Comparison of ENCODE assay signal across 13 cellular contexts in genomic region chr11:133942594-133942993, GRCh38. TPM values are rescaled to one million over a fixed set of nuclear protein-coding genes. Genes with fewer than 3 reads are reported as not detected.
DNase-seq lines count a peak whose midpoint lies in the region; ATAC-seq and FAIRE-seq lines count a peak whose summit lies in the region.
"Had no signal": no experiment of that assay in that cellular context is flagged by ENCODE, and none has a peak within 500 bp of the region (broad histone marks: within the 10 kb centered on the region; RNA-seq: fewer than 3 reads in every experiment).

No MANE protein-coding gene starts in this region.

- no peaks in the 10 kb centered on the region for H3K9me3 Mint-ChIP-seq in activated naive CD8-positive, alpha-beta T cell treated with anti-CD3 and anti-CD28 coated beads, Interleukin-2, amount 10 ng/mL, durations not matched to agents 7 days and 5 days
- H3K9me3 Mint-ChIP-seq in activated naive CD8-positive, alpha-beta T cell treated with anti-CD3 and anti-CD28 coated beads for 36 hours, result no peaks in the 10 kb centered on the region
- no peaks in the 10 kb centered on the region for H3K9me3 Mint-ChIP-seq in activated T-helper 17 cell treated with anti-CD3 and anti-CD28 coated beads, Interleukin-2, amount 50 U/mL, for 72 hours

- H3K36me3 Mint-ChIP-seq in activated naive CD8-positive, alpha-beta T cell treated with anti-CD3 and anti-CD28 coated beads, Interleukin-2, amount 10 ng/mL, durations not matched to agents 7 days and 5 days, result peaks cover 47% of the 10 kb centered on the region
- H3K36me3 Mint-ChIP-seq in activated naive CD8-positive, alpha-beta T cell treated with anti-CD3 and anti-CD28 coated beads for 36 hours, result peaks cover 41% of the 10 kb centered on the region
- peaks cover 96% of the 10 kb centered on the region for H3K36me3 Mint-ChIP-seq in activated T-helper 17 cell treated with anti-CD3 and anti-CD28 coated beads, Interleukin-2, amount 50 U/mL, for 72 hours (ENCODE audit: low read depth)
- H3K36me3 Mint-ChIP-seq: CD14-positive monocyte had no signal

- ATAC-seq in activated naive CD8-positive, alpha-beta T cell treated with anti-CD3 and anti-CD28 coated beads, Interleukin-2, amount 10 ng/mL, durations not matched to agents 7 days and 5 days (ENCODE audit: low read depth), result no peak
- no peak for ATAC-seq in activated T-helper 17 cell treated with anti-CD3 and anti-CD28 coated beads, Interleukin-2, amount 50 U/mL, for 72 hours (replicated peaks)
- ATAC-seq in GM18867 (IDR thresholded peaks at IDR 0.05; ENCODE audit: unreplicated experiment), result no peak

- no peak for FAIRE-seq in RCC 7860 (lab: Jason Lieb, UNC)

- H3K27ac Mint-ChIP-seq in activated naive CD8-positive, alpha-beta T cell treated with anti-CD3 and anti-CD28 coated beads, Interleukin-2, amount 10 ng/mL, durations not matched to agents 7 days and 5 days, result peak overlapping the region; percentile 37
- H3K27ac Mint-ChIP-seq in activated naive CD8-positive, alpha-beta T cell treated with anti-CD3 and anti-CD28 coated beads for 36 hours, result no peak overlapping the region
- no peak overlapping the region for H3K27ac Mint-ChIP-seq in activated T-helper 17 cell treated with anti-CD3 and anti-CD28 coated beads, Interleukin-2, amount 50 U/mL, for 72 hours
- H3K27ac Mint-ChIP-seq: CD14-positive monocyte had no signal

- peak overlapping the region; percentile 34 for H3K4me3 Mint-ChIP-seq in activated naive CD8-positive, alpha-beta T cell treated with anti-CD3 and anti-CD28 coated beads, Interleukin-2, amount 10 ng/mL, durations not matched to agents 7 days and 5 days
- no peak overlapping the region for H3K4me3 Mint-ChIP-seq in activated naive CD8-positive, alpha-beta T cell treated with anti-CD3 and anti-CD28 coated beads for 36 hours
- peak overlapping the region; percentile 26 for H3K4me3 Mint-ChIP-seq in activated T-helper 17 cell treated with anti-CD3 and anti-CD28 coated beads, Interleukin-2, amount 50 U/mL, for 72 hours
- H3K4me3 Mint-ChIP-seq: CD14-positive monocyte, H9 had no signal

- POLR2A ChIA-PET in activated naive CD8-positive, alpha-beta T cell treated with anti-CD3 and anti-CD28 coated beads, Interleukin-2, amount 10 ng/mL, durations not matched to agents 7 days and 5 days (lab: Charles Lee), result interaction anchor here (3.1 kb wide), 1 partner anchor 10 kb away, joined by 10 read pairs; no protein-coding TSS in a partner anchor

- H3K4me1 Mint-ChIP-seq in activated naive CD8-positive, alpha-beta T cell treated with anti-CD3 and anti-CD28 coated beads, Interleukin-2, amount 10 ng/mL, durations not matched to agents 7 days and 5 days, result peaks cover 50% of the 10 kb centered on the region
- H3K4me1 Mint-ChIP-seq in activated naive CD8-positive, alpha-beta T cell treated with anti-CD3 and anti-CD28 coated beads for 36 hours, result peaks cover 47% of the 10 kb centered on the region
- peaks cover 52% of the 10 kb centered on the region for H3K4me1 Mint-ChIP-seq in activated T-helper 17 cell treated with anti-CD3 and anti-CD28 coated beads, Interleukin-2, amount 50 U/mL, for 72 hours
- H3K4me1 Mint-ChIP-seq: CD14-positive monocyte had no signal

- no peak for DNase-seq in activated naive CD8-positive, alpha-beta T cell treated with anti-CD3 and anti-CD28 coated beads, Interleukin-2, amount 10 ng/mL, durations not matched to agents 7 days and 5 days
- DNase-seq in activated naive CD8-positive, alpha-beta T cell treated with anti-CD3 and anti-CD28 coated beads for 36 hours, result no peak
- DNase-seq in NCI-H524 treated with DMSO at 0.1 percent for 48 hours (lab: John Stamatoyannopoulos, UW), result peak; percentile 90
- DNase-seq in retina, result peak; percentile 24
- DNase-seq in RCC 7860 (ENCODE audit: low spot score), result no peak
- DNase-seq: ACHN, AML-193, DMS79, H9, NCI-H187 had no signal

- H3K27me3 Mint-ChIP-seq in activated naive CD8-positive, alpha-beta T cell treated with anti-CD3 and anti-CD28 coated beads, Interleukin-2, amount 10 ng/mL, durations not matched to agents 7 days and 5 days, result no peaks in the 10 kb centered on the region
- H3K27me3 Mint-ChIP-seq in activated naive CD8-positive, alpha-beta T cell treated with anti-CD3 and anti-CD28 coated beads for 36 hours, result no peaks in the 10 kb centered on the region
- H3K27me3 Mint-ChIP-seq in activated T-helper 17 cell treated with anti-CD3 and anti-CD28 coated beads, Interleukin-2, amount 50 U/mL, for 72 hours, result no peaks in the 10 kb centered on the region

RNA-seq across cellular contexts. Expression of gene IGSF9B, which starts 14.2 kb away (rescaled TPM):
- total RNA-seq in activated naive CD8-positive, alpha-beta T cell treated with anti-CD3 and anti-CD28 coated beads, Interleukin-2, amount 10 ng/mL, durations not matched to agents 7 days and 5 days, result 10 to 100 TPM; 91.8 to 99.7 TPM
- total RNA-seq in activated naive CD8-positive, alpha-beta T cell treated with anti-CD3 and anti-CD28 coated beads for 36 hours, result 10 to 100 TPM; 36.0 to 46.5 TPM
- 100 to 1,000 TPM in 1 of 2 donors, 10 to 100 TPM in 1; 25.4 to 279 TPM for total RNA-seq in activated T-helper 17 cell treated with anti-CD3 and anti-CD28 coated beads, Interleukin-2, amount 50 U/mL, for 72 hours

Comparison
In these comparisons a context has a peak if more than half of its experiments do, and no peak if none do; other contexts are left out.
1. DNase-seq: peak in NCI-H524 treated with DMSO at 0.1 percent for 48 hours (single experiment) and retina (single experiment); none in activated naive CD8-positive, alpha-beta T cell treated with anti-CD3 and anti-CD28 coated beads, Interleukin-2, amount 10 ng/mL, durations not matched to agents 7 days and 5 days (single experiment), activated naive CD8-positive, alpha-beta T cell treated with anti-CD3 and anti-CD28 coated beads for 36 hours (single experiment) and RCC 7860 (single experiment).